ENCODE assay signal across 1 cellular context in genomic region chr6:138504764-138505689, GRCh38.
TF ChIP-seq lines count a peak whose summit lies in the region.

No MANE protein-coding gene starts in this region.

TF ChIP-seq in HEK293, 187 proteins besides CTCF, POLR2A, EP300 and RAD21 (continued from another document):
- TF ChIP-seq ZNF362 (tag by site-specific recombination; IDR thresholded peaks at IDR 0.05) (0 out of 2 replicates have a peak, but pooled peaks have one; percentile 38), ZNF16 (tag by site-specific recombination; IDR thresholded peaks at IDR 0.05; ENCODE audit: low read depth) (no peak)
TF ChIP-seq in HEK293: peak in this region for 2.
